ENCODE assay signal across 1 cellular context in genomic region chr12:3083241-3083921, GRCh38.
TF ChIP-seq lines count a peak whose summit lies in the region.

No MANE protein-coding gene starts in this region.

TF ChIP-seq in K562, 482 proteins besides CTCF, POLR2A, EP300 and RAD21 (continued from another document):
- TF ChIP-seq MLLT1 (IDR thresholded peaks at IDR 0.05) (peak in 1 of 2 experiments; percentile 90; a peak in 2 of 4 replicates), ZBTB17 (CRISPR knock-in tag; IDR thresholded peaks at IDR 0.05) (peak; percentile 86)
